ENCODE assay signal across 7 cellular contexts in genomic region chr16:21756192-21757079, GRCh38.
DNase-seq lines count a peak whose midpoint lies in the region; ATAC-seq lines count a peak whose summit lies in the region.
"Not testable (repeated sequence)": the region's sequence is repeated elsewhere in the genome, so short reads cannot be mapped to it uniquely, and the experiment has no call there.

No MANE protein-coding gene starts in this region.

- DNase-seq in ELR (ENCODE audit: low read depth), result peak; percentile 0
- DNase-seq in Kasumi-1 (lab: John Stamatoyannopoulos, UW), result peak; percentile 0 to 3
- peak; percentile 8 for DNase-seq in SIG-M5 (lab: John Stamatoyannopoulos, UW)
- peak; percentile 22 for DNase-seq in activated CD4-positive, alpha-beta T cell treated with anti-CD3 and anti-CD28 coated beads for 48 hours
- DNase-seq in activated naive CD8-positive, alpha-beta T cell treated with anti-CD3 and anti-CD28 coated beads, Interleukin-2, amount 50 U/mL, for 24 hours, result not testable (repeated sequence)
- DNase-seq in inferior parietal cortex (ENCODE audit: extremely low spot score), result peak; percentile 4
- DNase-seq in pons (ENCODE audit: low spot score), result peak; percentile 25

- not testable (repeated sequence) for H3K36me3 Mint-ChIP-seq in activated naive CD8-positive, alpha-beta T cell treated with anti-CD3 and anti-CD28 coated beads, Interleukin-2, amount 50 U/mL, for 24 hours (ENCODE audit: low read depth)

- H3K4me1 Mint-ChIP-seq in activated naive CD8-positive, alpha-beta T cell treated with anti-CD3 and anti-CD28 coated beads, Interleukin-2, amount 50 U/mL, for 24 hours, result not testable (repeated sequence)

- H3K27ac Mint-ChIP-seq in activated naive CD8-positive, alpha-beta T cell treated with anti-CD3 and anti-CD28 coated beads, Interleukin-2, amount 50 U/mL, for 24 hours, result not testable (repeated sequence)

- not testable (repeated sequence) for H3K9me3 Mint-ChIP-seq in activated naive CD8-positive, alpha-beta T cell treated with anti-CD3 and anti-CD28 coated beads, Interleukin-2, amount 50 U/mL, for 24 hours

- peak; percentile 44 for ATAC-seq in activated naive CD8-positive, alpha-beta T cell treated with anti-CD3 and anti-CD28 coated beads, Interleukin-2, amount 50 U/mL, for 24 hours

- H3K27me3 Mint-ChIP-seq in activated naive CD8-positive, alpha-beta T cell treated with anti-CD3 and anti-CD28 coated beads, Interleukin-2, amount 50 U/mL, for 24 hours, result not testable (repeated sequence)

- not testable (repeated sequence) for H3K4me3 Mint-ChIP-seq in activated naive CD8-positive, alpha-beta T cell treated with anti-CD3 and anti-CD28 coated beads, Interleukin-2, amount 50 U/mL, for 24 hours
